9 cellular contexts compared by ENCODE assay signal in genomic region chr16:25135239-25135878, GRCh38. TPM values are rescaled to one million over a fixed set of nuclear protein-coding genes. Genes with fewer than 3 reads are reported as not detected.
DNase-seq lines count a peak whose midpoint lies in the region; ATAC-seq and FAIRE-seq lines count a peak whose summit lies in the region.
"Had no signal": no experiment of that assay in that cellular context is flagged by ENCODE, and none has a peak within 500 bp of the region (broad histone marks: within the 10 kb centered on the region; RNA-seq: fewer than 3 reads in every experiment).

No MANE protein-coding gene starts in this region.

- peak; percentile 92 for ATAC-seq in left colon
- ATAC-seq: activated CD8-positive, alpha-beta memory T cell treated with anti-CD3 and anti-CD28 coated beads, Interleukin-2, amount 10 ng/mL, durations not matched to agents 7 days and 5 days had no signal

- no peak for FAIRE-seq in GM19239 (lab: Jason Lieb, UNC)

- intact Hi-C loops in left colon (cut with DNase I, micrococcal nuclease): no loop called here

- DNase-seq in DMS153 (lab: John Stamatoyannopoulos, UW): peak; percentile 36
- peak; percentile 32 for DNase-seq in NCI-H2029 (lab: John Stamatoyannopoulos, UW)
- peak; percentile 55 for DNase-seq in amniotic epithelial cell (ENCODE audit: low read depth)
- peak; percentile 23 to 38 for DNase-seq in left colon
- no peak for DNase-seq in GM19239 (ENCODE audit: insufficient read length, low spot score)
- no peak for DNase-seq in DMS79 treated with DMSO at 0.1 percent for 48 hours (lab: John Stamatoyannopoulos, UW)
- DNase-seq in activated CD4-positive, alpha-beta T cell treated with anti-CD3 and anti-CD28 coated beads for 48 hours: no peak
- DNase-seq in GF-D8 (lab: John Stamatoyannopoulos, UW): no peak
- DNase-seq: activated CD8-positive, alpha-beta memory T cell treated with anti-CD3 and anti-CD28 coated beads, Interleukin-2, amount 10 ng/mL, durations not matched to agents 7 days and 5 days had no signal

RNA-seq across cellular contexts. Expression of gene LCMT1, which starts 23.8 kb away (rescaled TPM):
- total RNA-seq in left colon: 10 to 100 TPM; 43.8 to 55.8 TPM

Comparison
In these comparisons a context has a peak if more than half of its experiments do, and no peak if none do; other contexts are left out.
1. DNase-seq: peak in DMS153 (single experiment), NCI-H2029 (single experiment), amniotic epithelial cell (single experiment) and left colon (2 of 2); none in GM19239 (single experiment), DMS79 treated with DMSO at 0.1 percent for 48 hours (single experiment), activated CD4-positive, alpha-beta T cell treated with anti-CD3 and anti-CD28 coated beads for 48 hours (single experiment) and GF-D8 (single experiment).